17 cellular contexts compared by ENCODE assay signal in genomic region chr7:39088730-39089129, GRCh38.
A peak's percentile ranks its signal among the peaks of the same experiment; 100 is the strongest.
DNase-seq lines count a peak whose midpoint lies in the region; ATAC-seq and TF ChIP-seq lines count a peak whose summit lies in the region.
"Had no signal": no experiment of that assay in that cellular context is flagged by ENCODE, and none has a peak within 500 bp of the region (broad histone marks: within the 10 kb centered on the region; RNA-seq: fewer than 3 reads in every experiment).

No MANE protein-coding gene starts in this region.

- no peaks in the 10 kb centered on the region for H3K36me3 Mint-ChIP-seq in immature natural killer cell
- H3K36me3 Mint-ChIP-seq: CD8-positive, alpha-beta T cell had no signal

- DNase-seq in NCI-H1092 treated with DMSO at 0.1 percent for 48 hours (lab: John Stamatoyannopoulos, UW): peak; percentile 30
- DNase-seq in NCI-H1092 (lab: John Stamatoyannopoulos, UW): no peak
- peak; percentile 60 to 89 for DNase-seq in NCI-H524 (lab: John Stamatoyannopoulos, UW)
- no peak for DNase-seq in dorsolateral prefrontal cortex
- peak; percentile 40 for DNase-seq in superior temporal gyrus (ENCODE audit: extremely low spot score)
- DNase-seq in immature natural killer cell: no peak
- DNase-seq in NCI-H1694 (lab: John Stamatoyannopoulos, UW): no peak
- DNase-seq: 8988T; CD8-positive, alpha-beta T cell; IMR-90; Kasumi-1; MM.1S; NCI-H1105 treated with DMSO at 0.1 percent for 48 hours; NCI-H748 treated with DMSO at 0.1 percent for 48 hours; Peyer's patch had no signal

- H3K4me3 ChIP-seq in dorsolateral prefrontal cortex: peak overlapping the region in 8 of 59 donors; percentile 0 to 59 (median 11)
- H3K4me3 ChIP-seq: Peyer's patch had no signal

- no peaks in the 10 kb centered on the region for H3K4me1 Mint-ChIP-seq in immature natural killer cell

- H3K27me3 ChIP-seq in dorsolateral prefrontal cortex: peaks cover 0 to 26% (median 0%) of the 10 kb centered on the region in 45 donors
- H3K27me3 ChIP-seq: Peyer's patch had no signal

- no peak overlapping the region for H3K4me3 Mint-ChIP-seq in immature natural killer cell
- H3K4me3 Mint-ChIP-seq: CD8-positive, alpha-beta T cell had no signal

- intact Hi-C loops in dorsolateral prefrontal cortex (cut with DNase I): loop anchor here in 1 of 2 donors (10.0 kb wide), 1 partner anchor 114 kb away; the partner anchor contains the start of gene POU6F2

- no peaks in the 10 kb centered on the region for H3K9me3 Mint-ChIP-seq in immature natural killer cell
- H3K9me3 Mint-ChIP-seq: CD8-positive, alpha-beta T cell had no signal

- no peak overlapping the region for H3K27ac Mint-ChIP-seq in immature natural killer cell
- H3K27ac Mint-ChIP-seq: CD8-positive, alpha-beta T cell had no signal

- peaks cover 4 to 14% (median 5%) of the 10 kb centered on the region in 3 donors for H3K27me3 Mint-ChIP-seq in immature natural killer cell (ENCODE audit: low read depth in 3 of 3)

- peak overlapping the region in 42 of 59 donors; percentile 5 to 78 (median 42) for H3K27ac ChIP-seq in dorsolateral prefrontal cortex
- H3K27ac ChIP-seq: Peyer's patch had no signal

- ATAC-seq in HG02981 (IDR thresholded peaks at IDR 0.05; ENCODE audit: unreplicated experiment): no peak
- ATAC-seq: CD8-positive, alpha-beta T cell; Right ventricle myocardium inferior had no signal

- TF ChIP-seq CTCF in dorsolateral prefrontal cortex (IDR thresholded peaks at IDR 0.05 in 54 of 56, conservative IDR thresholded peaks at IDR 0.05 in 2 of 56; ENCODE audit: low read depth in 1 of 56, partially characterized antibody in 56 of 56): no peak

Comparison
In these comparisons a context has a peak if more than half of its experiments do, and no peak if none do; other contexts are left out.
1. DNase-seq: peak in NCI-H1092 treated with DMSO at 0.1 percent for 48 hours (single experiment), NCI-H524 (2 of 2) and superior temporal gyrus (single experiment); none in NCI-H1092 (single experiment), dorsolateral prefrontal cortex (0 of 10), immature natural killer cell (0 of 3) and NCI-H1694 (single experiment).